Comparison of ENCODE assay signal across 17 cellular contexts in the genomic region with DNA sequence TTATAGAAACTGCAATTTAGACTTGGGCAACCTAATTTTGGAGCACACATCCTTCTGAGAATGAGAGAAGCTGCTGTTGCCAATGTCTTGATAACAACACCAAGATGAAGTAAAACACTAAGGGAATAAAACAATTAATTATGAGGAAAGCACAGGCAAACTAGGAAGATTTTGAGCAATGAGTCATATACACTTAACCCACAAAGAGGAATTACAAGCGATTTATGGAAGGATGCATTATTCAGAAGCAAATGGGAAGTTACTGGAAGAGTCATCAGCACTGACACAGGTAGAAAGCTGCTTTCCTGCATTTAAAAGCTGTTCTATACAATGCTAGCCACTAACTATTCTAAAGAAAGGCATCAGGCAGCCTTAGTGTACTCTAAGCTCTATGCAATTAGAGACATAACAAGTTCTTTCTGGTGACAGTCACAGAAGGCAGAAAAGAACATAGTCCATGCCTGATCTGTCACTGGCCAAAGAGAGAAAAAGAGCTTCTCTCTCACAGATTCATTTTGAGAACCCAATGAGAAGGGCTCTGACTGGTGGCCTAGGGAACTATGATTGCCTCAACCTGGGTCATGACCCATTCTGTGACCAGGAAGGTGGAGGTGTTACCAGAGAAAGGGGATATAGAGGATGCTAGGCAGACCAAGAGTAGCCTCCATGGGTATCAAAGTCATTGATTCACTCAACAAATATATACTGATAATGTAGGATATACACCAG. TPM values are rescaled to one million over a fixed set of nuclear protein-coding genes. Genes with fewer than 3 reads are reported as not detected.
DNase-seq lines count a peak whose midpoint lies in the region; ATAC-seq and TF ChIP-seq lines count a peak whose summit lies in the region.
"Had no signal": no experiment of that assay in that cellular context is flagged by ENCODE, and none has a peak within 500 bp of the region (broad histone marks: within the 10 kb centered on the region; RNA-seq: fewer than 3 reads in every experiment).

No MANE protein-coding gene starts in this region.

- no peaks in the 10 kb centered on the region for H3K4me1 ChIP-seq in foreskin keratinocyte
- H3K4me1 ChIP-seq: HAP-1 had no signal

- no peak overlapping the region for H3K27ac Mint-ChIP-seq in activated T-helper 17 cell treated with anti-CD3 and anti-CD28 coated beads, Interleukin-2, amount 50 U/mL, for 72 hours
- no peak overlapping the region for H3K27ac Mint-ChIP-seq in activated naive CD4-positive, alpha-beta T cell treated with anti-CD3 and anti-CD28 coated beads, Interleukin-2, amount 10 ng/mL, durations not matched to agents 7 days and 5 days
- H3K27ac Mint-ChIP-seq: activated naive CD4-positive, alpha-beta T cell treated with anti-CD3 and anti-CD28 coated beads for 36 hours had no signal

- no peak overlapping the region for H3K27ac ChIP-seq in foreskin keratinocyte
- H3K27ac ChIP-seq: BLaER1, coronary artery had no signal

- CTCF ChIA-PET in activated naive CD4-positive, alpha-beta T cell treated with anti-CD3 and anti-CD28 coated beads, Interleukin-2, amount 10 ng/mL, durations not matched to agents 7 days and 5 days (lab: Charles Lee): interaction anchor here (1.1 to 2.3 kb wide), 3 partner anchors 10 to 71 kb away, joined by 3 to 8 read pairs (median 3); no protein-coding TSS in a partner anchor

- H3K27me3 Mint-ChIP-seq in activated T-helper 17 cell treated with anti-CD3 and anti-CD28 coated beads, Interleukin-2, amount 50 U/mL, for 72 hours: peaks cover 21% of the 10 kb centered on the region
- H3K27me3 Mint-ChIP-seq in activated naive CD4-positive, alpha-beta T cell treated with anti-CD3 and anti-CD28 coated beads, Interleukin-2, amount 10 ng/mL, durations not matched to agents 7 days and 5 days: peaks cover 38% of the 10 kb centered on the region

- no peaks in the 10 kb centered on the region for H3K27me3 ChIP-seq in foreskin keratinocyte
- H3K27me3 ChIP-seq: BLaER1 had no signal

- peaks cover 11% of the 10 kb centered on the region for H3K4me1 Mint-ChIP-seq in activated T-helper 17 cell treated with anti-CD3 and anti-CD28 coated beads, Interleukin-2, amount 50 U/mL, for 72 hours
- H3K4me1 Mint-ChIP-seq in activated naive CD4-positive, alpha-beta T cell treated with anti-CD3 and anti-CD28 coated beads, Interleukin-2, amount 10 ng/mL, durations not matched to agents 7 days and 5 days: peaks cover 13% of the 10 kb centered on the region

- no peaks in the 10 kb centered on the region for H3K36me3 Mint-ChIP-seq in activated T-helper 17 cell treated with anti-CD3 and anti-CD28 coated beads, Interleukin-2, amount 50 U/mL, for 72 hours (ENCODE audit: low read depth)
- H3K36me3 Mint-ChIP-seq in activated naive CD4-positive, alpha-beta T cell treated with anti-CD3 and anti-CD28 coated beads, Interleukin-2, amount 10 ng/mL, durations not matched to agents 7 days and 5 days: no peaks in the 10 kb centered on the region

- DNase-seq in AG09309 (ENCODE audit: low read depth): peak; percentile 63
- peak; percentile 73 for DNase-seq in HCEC 1CT
- DNase-seq in foreskin keratinocyte: peak; percentile 59 to 80
- DNase-seq in activated naive CD4-positive, alpha-beta T cell treated with anti-CD3 and anti-CD28 coated beads, Interleukin-2, amount 10 ng/mL, durations not matched to agents 7 days and 5 days: no peak
- no peak for DNase-seq in NAMALWA (ENCODE audit: low spot score)
- DNase-seq in ecto neural progenitor cell (ENCODE audit: low spot score): no peak
- DNase-seq: activated naive CD4-positive, alpha-beta T cell treated with anti-CD3 and anti-CD28 coated beads for 36 hours; NCI-H1436 treated with DMSO at 0.1 percent for 48 hours; NCI-H524 treated with DMSO at 0.1 percent for 48 hours; stimulated activated CD4-positive, alpha-beta T cell treated with anti-CD3 and anti-CD28 coated beads, Interleukin-2, amount 100 ng/mL, for 24 hours had no signal

- TF ChIP-seq CTCF in AG09309 (IDR thresholded peaks at IDR 0.05; ENCODE audit: control insufficient read depth, insufficient read depth, low read depth, low read length, missing control alignments) (no peak), foreskin keratinocyte (conservative IDR thresholded peaks at IDR 0.05) (no peak)

- H3K4me3 Mint-ChIP-seq in activated T-helper 17 cell treated with anti-CD3 and anti-CD28 coated beads, Interleukin-2, amount 50 U/mL, for 72 hours: no peak overlapping the region
- H3K4me3 Mint-ChIP-seq in activated naive CD4-positive, alpha-beta T cell treated with anti-CD3 and anti-CD28 coated beads, Interleukin-2, amount 10 ng/mL, durations not matched to agents 7 days and 5 days: no peak overlapping the region
- H3K4me3 Mint-ChIP-seq: activated naive CD4-positive, alpha-beta T cell treated with anti-CD3 and anti-CD28 coated beads for 36 hours; T-helper 2 cell treated with Interferon-gamma antibody and Interleukin-4, amounts not matched to agents 5 μg/mL and 100 μg/mL, for 36 hours had no signal

- ATAC-seq in activated T-helper 17 cell treated with anti-CD3 and anti-CD28 coated beads, Interleukin-2, amount 50 U/mL, for 72 hours (replicated peaks): peak; percentile 70
- ATAC-seq in foreskin keratinocyte (peak; percentile 91), HG03521 (IDR thresholded peaks at IDR 0.05; ENCODE audit: unreplicated experiment) (no peak)

- no peak overlapping the region for H3K4me3 ChIP-seq in AG09309 (ENCODE audit: control insufficient read depth, low read depth, low read length)
- H3K4me3 ChIP-seq: BLaER1, coronary artery, HAP-1 had no signal

- H3K9me3 Mint-ChIP-seq in activated T-helper 17 cell treated with anti-CD3 and anti-CD28 coated beads, Interleukin-2, amount 50 U/mL, for 72 hours: no peaks in the 10 kb centered on the region
- no peaks in the 10 kb centered on the region for H3K9me3 Mint-ChIP-seq in activated naive CD4-positive, alpha-beta T cell treated with anti-CD3 and anti-CD28 coated beads, Interleukin-2, amount 10 ng/mL, durations not matched to agents 7 days and 5 days
- H3K9me3 Mint-ChIP-seq: activated naive CD4-positive, alpha-beta T cell treated with anti-CD3 and anti-CD28 coated beads for 36 hours; T-helper 2 cell treated with Interferon-gamma antibody and Interleukin-4, amounts not matched to agents 5 μg/mL and 100 μg/mL, for 36 hours had no signal

RNA-seq across cellular contexts. Expression of a gene that starts 45.4 kb away (rescaled TPM):
- total RNA-seq in activated T-helper 17 cell treated with anti-CD3 and anti-CD28 coated beads, Interleukin-2, amount 50 U/mL, for 72 hours: not detected
- 2.7 and 3.2 TPM in 2 replicates for total RNA-seq in foreskin keratinocyte
- polyA plus RNA-seq in foreskin keratinocyte: 1.2 and 2.1 TPM in 2 replicates
- total RNA-seq: pulmonary artery endothelial cell had no signal

RNA-seq across cellular contexts. Expression of a gene that starts 48.2 kb away (rescaled TPM):
- total RNA-seq in activated T-helper 17 cell treated with anti-CD3 and anti-CD28 coated beads, Interleukin-2, amount 50 U/mL, for 72 hours: 10 to 100 TPM; 23.7 to 32.4 TPM
- total RNA-seq in foreskin keratinocyte: 4.3 and 4.5 TPM in 2 replicates
- polyA plus RNA-seq in foreskin keratinocyte: 5.4 and 6.1 TPM in 2 replicates

RNA-seq across cellular contexts. Expression of a gene that starts 49.0 kb away (rescaled TPM):
- 1 to 10 TPM; 2.0 to 4.4 TPM for total RNA-seq in activated T-helper 17 cell treated with anti-CD3 and anti-CD28 coated beads, Interleukin-2, amount 50 U/mL, for 72 hours
- 1.4 and 1.9 TPM in 2 replicates for total RNA-seq in foreskin keratinocyte
- polyA plus RNA-seq in foreskin keratinocyte: 1.2 and 1.8 TPM in 2 replicates

RNA-seq across cellular contexts. Expression of a gene that starts 51.3 kb away (rescaled TPM):
- total RNA-seq in activated T-helper 17 cell treated with anti-CD3 and anti-CD28 coated beads, Interleukin-2, amount 50 U/mL, for 72 hours: 1 to 10 TPM; 6.5 to 7.3 TPM
- 11.9 and 12.1 TPM in 2 replicates for total RNA-seq in foreskin keratinocyte
- polyA plus RNA-seq in foreskin keratinocyte: 8.0 and 8.4 TPM in 2 replicates

Comparison
In these comparisons a context has a peak if more than half of its experiments do, and no peak if none do; other contexts are left out.
1. DNase-seq: peak in AG09309 (single experiment), HCEC 1CT (single experiment) and foreskin keratinocyte (2 of 2); none in activated naive CD4-positive, alpha-beta T cell treated with anti-CD3 and anti-CD28 coated beads, Interleukin-2, amount 10 ng/mL, durations not matched to agents 7 days and 5 days (single experiment), NAMALWA (single experiment) and ecto neural progenitor cell (single experiment).